In the genomic region with DNA sequence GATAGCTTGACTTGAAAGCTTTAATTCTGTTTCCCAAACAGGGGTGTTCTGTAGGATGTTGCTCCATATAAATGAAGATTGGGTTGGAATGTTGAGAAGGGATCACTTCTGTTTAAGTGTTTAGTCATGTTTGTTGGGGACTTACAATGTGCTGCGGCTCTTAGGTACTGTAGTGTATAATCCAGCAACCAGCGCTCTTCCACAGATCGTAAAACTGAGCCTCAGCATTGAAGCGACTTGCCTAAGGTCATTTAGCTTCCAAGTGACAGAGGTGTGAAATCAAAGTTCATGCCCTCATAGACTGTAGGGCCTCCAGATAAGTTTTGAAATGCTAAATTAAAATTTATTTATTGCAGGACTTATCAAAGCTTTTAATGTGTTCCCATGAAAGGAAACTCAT, we compare ENCODE assay signal across 10 cellular contexts. TPM values are rescaled to one million over a fixed set of nuclear protein-coding genes. Genes with fewer than 3 reads are reported as not detected.
DNase-seq lines count a peak whose midpoint lies in the region; ATAC-seq, FAIRE-seq and TF ChIP-seq lines count a peak whose summit lies in the region.
"Had no signal": no experiment of that assay in that cellular context is flagged by ENCODE, and none has a peak within 500 bp of the region (broad histone marks: within the 10 kb centered on the region; RNA-seq: fewer than 3 reads in every experiment).

No MANE protein-coding gene starts in this region.

- CTCF ChIA-PET in activated naive CD4-positive, alpha-beta T cell treated with anti-CD3 and anti-CD28 coated beads, Interleukin-2, amount 10 ng/mL, durations not matched to agents 7 days and 5 days (lab: Charles Lee): interaction anchor here (1.2 to 1.7 kb wide), 2 partner anchors 10 to 19 kb away, joined by 4 to 6 read pairs; no protein-coding TSS in a partner anchor

- H3K27ac Mint-ChIP-seq in activated naive CD4-positive, alpha-beta T cell treated with anti-CD3 and anti-CD28 coated beads, Interleukin-2, amount 10 ng/mL, durations not matched to agents 7 days and 5 days: no peak overlapping the region
- peak overlapping the region in 1 of 2 donors; percentile 88 for H3K27ac Mint-ChIP-seq in activated naive CD4-positive, alpha-beta T cell treated with anti-CD3 and anti-CD28 coated beads, Interleukin-2, amount 50 U/mL, for 72 hours
- no peak overlapping the region for H3K27ac Mint-ChIP-seq in T-helper 17 cell

- peaks cover 57% of the 10 kb centered on the region for H3K4me1 Mint-ChIP-seq in activated naive CD4-positive, alpha-beta T cell treated with anti-CD3 and anti-CD28 coated beads, Interleukin-2, amount 10 ng/mL, durations not matched to agents 7 days and 5 days
- peaks cover 43% of the 10 kb centered on the region for H3K4me1 Mint-ChIP-seq in T-helper 17 cell

- no peaks in the 10 kb centered on the region for H3K27me3 ChIP-seq in iPS-15b (ENCODE audit: control insufficient read depth, insufficient read depth, low read length)
- H3K27me3 ChIP-seq in stomach smooth muscle (ENCODE audit: control insufficient read depth in 1 of 2, insufficient read depth in 2 of 2, low read length in 2 of 2): peaks cover 0 to 5% of the 10 kb centered on the region in 2 donors
- H3K27me3 ChIP-seq in H7 (ENCODE audit: control insufficient read depth, insufficient read depth, low read length): peaks cover 4% of the 10 kb centered on the region; the same call in 1 of the 2 replicates
- peaks cover 0 to 3% (median 0%) of the 10 kb centered on the region in 4 donors for H3K27me3 ChIP-seq in pancreas
- H3K27me3 ChIP-seq: body of pancreas had no signal

- H3K27ac ChIP-seq in stomach smooth muscle (ENCODE audit: low read length): no peak overlapping the region
- no peak overlapping the region for H3K27ac ChIP-seq in pancreas

- H3K27me3 Mint-ChIP-seq in activated naive CD4-positive, alpha-beta T cell treated with anti-CD3 and anti-CD28 coated beads, Interleukin-2, amount 10 ng/mL, durations not matched to agents 7 days and 5 days: peaks cover 20% of the 10 kb centered on the region
- peaks cover 25% of the 10 kb centered on the region for H3K27me3 Mint-ChIP-seq in T-helper 17 cell

- intact Hi-C loops in pancreas (cut with DNase I): no loop called here

- no peaks in the 10 kb centered on the region for H3K9me3 Mint-ChIP-seq in activated naive CD4-positive, alpha-beta T cell treated with anti-CD3 and anti-CD28 coated beads, Interleukin-2, amount 10 ng/mL, durations not matched to agents 7 days and 5 days
- no peaks in the 10 kb centered on the region for H3K9me3 Mint-ChIP-seq in activated naive CD4-positive, alpha-beta T cell treated with anti-CD3 and anti-CD28 coated beads, Interleukin-2, amount 50 U/mL, for 72 hours

- no peak for FAIRE-seq in pancreas (lab: Jason Lieb, UNC)

- H3K9ac ChIP-seq in iPS-15b (ENCODE audit: low read depth, low read length) (no peak overlapping the region), stomach smooth muscle (ENCODE audit: low read length in 2 of 2) (peak overlapping the region in 1 of 2 donors; percentile 90)

- DNase-seq in activated naive CD4-positive, alpha-beta T cell treated with anti-CD3 and anti-CD28 coated beads, Interleukin-2, amount 10 ng/mL, durations not matched to agents 7 days and 5 days: no peak
- DNase-seq in activated naive CD4-positive, alpha-beta T cell treated with anti-CD3 and anti-CD28 coated beads, Interleukin-2, amount 50 U/mL, for 72 hours (ENCODE audit: low spot score in 2 of 2): no peak
- DNase-seq in T-helper 17 cell: no peak
- no peak for DNase-seq in H7
- DNase-seq in pancreas: no peak
- DNase-seq: body of pancreas, T-helper 1 cell had no signal

- TF ChIP-seq CTCF in pancreas (IDR thresholded peaks at IDR 0.05): no peak

- 39 to 45% methylated on average over 4 of the region's 4 CpGs for WGBS in pancreas, 2 donors

- peak overlapping the region; percentile 65 for H3K4me3 ChIP-seq in iPS-15b (ENCODE audit: low read depth, low read length)
- H3K4me3 ChIP-seq in stomach smooth muscle (ENCODE audit: low read length in 2 of 2): peak overlapping the region; percentile 64 to 92
- H3K4me3 ChIP-seq in H7 (ENCODE audit: insufficient read depth, low read depth, low read length): no peak overlapping the region
- H3K4me3 ChIP-seq in pancreas: peak overlapping the region in 2 of 4 donors; percentile 92 to 94
- H3K4me3 ChIP-seq: body of pancreas had no signal

- H3K36me3 ChIP-seq in iPS-15b (ENCODE audit: control insufficient read depth, insufficient read depth, low read length): no peaks in the 10 kb centered on the region
- H3K36me3 ChIP-seq in stomach smooth muscle (ENCODE audit: control insufficient read depth in 2 of 2, insufficient read depth in 2 of 2, low read length in 2 of 2): no peaks in the 10 kb centered on the region
- no peaks in the 10 kb centered on the region for H3K36me3 ChIP-seq in H7 (replicated peaks; ENCODE audit: control insufficient read depth, insufficient read depth, low read length)
- no peaks in the 10 kb centered on the region for H3K36me3 ChIP-seq in pancreas

- peak overlapping the region; percentile 82 for H3K4me3 Mint-ChIP-seq in activated naive CD4-positive, alpha-beta T cell treated with anti-CD3 and anti-CD28 coated beads, Interleukin-2, amount 10 ng/mL, durations not matched to agents 7 days and 5 days
- H3K4me3 Mint-ChIP-seq in T-helper 17 cell: peak overlapping the region; percentile 99

- no peak for ATAC-seq in activated naive CD4-positive, alpha-beta T cell treated with anti-CD3 and anti-CD28 coated beads, Interleukin-2, amount 50 U/mL, for 72 hours
- ATAC-seq in T-helper 17 cell (no peak), HG03432 (IDR thresholded peaks at IDR 0.05; ENCODE audit: unreplicated experiment) (no peak), pancreas (no peak)
- ATAC-seq: body of pancreas had no signal

- H3K36me3 Mint-ChIP-seq in activated naive CD4-positive, alpha-beta T cell treated with anti-CD3 and anti-CD28 coated beads, Interleukin-2, amount 10 ng/mL, durations not matched to agents 7 days and 5 days: peaks cover under 1% of the 10 kb centered on the region
- H3K36me3 Mint-ChIP-seq in activated naive CD4-positive, alpha-beta T cell treated with anti-CD3 and anti-CD28 coated beads, Interleukin-2, amount 50 U/mL, for 72 hours: peaks cover 0 to 17% of the 10 kb centered on the region in 2 donors
- H3K36me3 Mint-ChIP-seq in T-helper 17 cell (ENCODE audit: low read depth): peaks cover 3% of the 10 kb centered on the region

- H3K4me1 ChIP-seq in iPS-15b (ENCODE audit: control insufficient read depth, insufficient read depth, low read length): peaks cover 14% of the 10 kb centered on the region
- peaks cover 28% of the 10 kb centered on the region for H3K4me1 ChIP-seq in stomach smooth muscle (ENCODE audit: control insufficient read depth, insufficient read depth, low read length)
- H3K4me1 ChIP-seq in pancreas: peaks cover 24 to 40% (median 31%) of the 10 kb centered on the region in 3 donors

- no peaks in the 10 kb centered on the region for H3K9me3 ChIP-seq in T-helper 17 cell (ENCODE audit: control insufficient read depth, low read length, poor library complexity, severe bottlenecking)
- no peaks in the 10 kb centered on the region for H3K9me3 ChIP-seq in iPS-15b (ENCODE audit: control insufficient read depth, insufficient read depth, low read length)
- no peaks in the 10 kb centered on the region for H3K9me3 ChIP-seq in stomach smooth muscle (ENCODE audit: control insufficient read depth in 2 of 2, low read length in 2 of 2)
- no peaks in the 10 kb centered on the region for H3K9me3 ChIP-seq in pancreas
- H3K9me3 ChIP-seq: body of pancreas had no signal

RNA-seq across cellular contexts. Expression of gene MKRN2, which starts 1.8 kb away (rescaled TPM):
- total RNA-seq in activated naive CD4-positive, alpha-beta T cell treated with anti-CD3 and anti-CD28 coated beads, Interleukin-2, amount 50 U/mL, for 72 hours: 10 to 100 TPM; 20.2 to 30.3 TPM
- total RNA-seq in T-helper 17 cell: 10 to 100 TPM; 21.9 to 23.9 TPM
- total RNA-seq in H7 (2014; rRNA removed; shearing (Covaris generic)): 29.0 TPM in 2 replicates
- 10 to 100 TPM; 11.8 to 17.0 (median 13.9) TPM for total RNA-seq in pancreas
- polyA plus RNA-seq in pancreas: 10 to 100 TPM in 1 of 2 donors, 1 to 10 TPM in 1; 8.5 to 11.8 TPM

RNA-seq across cellular contexts. Expression of gene MKRN2OS, which starts 13.4 kb away (rescaled TPM):
- not detected for total RNA-seq in activated naive CD4-positive, alpha-beta T cell treated with anti-CD3 and anti-CD28 coated beads, Interleukin-2, amount 50 U/mL, for 72 hours
- total RNA-seq in T-helper 17 cell (not detected), pancreas (1 to 10 TPM; 1.5 to 3.9 (median 2.4) TPM)
- not detected in 2 replicates for total RNA-seq in H7 (2014; rRNA removed; shearing (Covaris generic))
- polyA plus RNA-seq in pancreas: 1 to 10 TPM; 1.9 to 3.2 TPM
